In the genomic region with DNA sequence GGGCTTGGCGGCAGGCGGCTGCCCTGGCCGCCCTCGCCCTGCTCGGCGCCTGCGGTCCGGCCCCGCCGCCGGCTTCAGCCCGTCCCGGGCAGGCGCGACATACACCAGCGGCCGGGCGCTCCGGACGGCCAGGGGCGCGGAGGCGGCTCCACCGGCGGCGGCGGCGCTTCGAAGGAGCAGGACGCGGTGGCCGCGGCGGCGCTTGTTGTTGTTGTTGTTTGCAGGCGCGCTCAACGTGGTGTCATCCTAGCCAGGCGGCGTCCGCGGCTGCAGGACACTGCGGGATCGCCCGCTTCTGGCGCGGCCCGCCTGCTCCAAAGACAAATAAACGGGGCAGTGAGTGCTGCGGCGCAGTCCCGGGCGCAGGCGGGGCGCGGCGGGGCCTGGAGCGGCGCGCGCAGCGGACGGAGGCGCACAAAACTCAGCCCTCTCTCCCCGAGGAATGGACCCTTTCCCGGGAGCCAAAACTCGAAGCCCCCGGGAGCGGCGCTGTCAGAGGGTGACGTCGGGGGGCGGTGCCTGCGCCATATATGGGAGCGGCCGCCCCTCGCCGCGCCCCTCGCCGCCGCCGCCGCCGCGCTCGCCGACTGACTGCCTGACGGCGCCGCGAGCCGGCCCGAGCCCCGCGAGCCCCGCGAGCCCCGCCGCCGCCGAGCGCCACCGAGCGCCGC, we compare ENCODE assay signal across 8 cellular contexts. TPM values are rescaled to one million over a fixed set of nuclear protein-coding genes. Genes with fewer than 3 reads are reported as not detected.
DNase-seq lines count a peak whose midpoint lies in the region; ATAC-seq, FAIRE-seq and TF ChIP-seq lines count a peak whose summit lies in the region.

A gene with protein sequence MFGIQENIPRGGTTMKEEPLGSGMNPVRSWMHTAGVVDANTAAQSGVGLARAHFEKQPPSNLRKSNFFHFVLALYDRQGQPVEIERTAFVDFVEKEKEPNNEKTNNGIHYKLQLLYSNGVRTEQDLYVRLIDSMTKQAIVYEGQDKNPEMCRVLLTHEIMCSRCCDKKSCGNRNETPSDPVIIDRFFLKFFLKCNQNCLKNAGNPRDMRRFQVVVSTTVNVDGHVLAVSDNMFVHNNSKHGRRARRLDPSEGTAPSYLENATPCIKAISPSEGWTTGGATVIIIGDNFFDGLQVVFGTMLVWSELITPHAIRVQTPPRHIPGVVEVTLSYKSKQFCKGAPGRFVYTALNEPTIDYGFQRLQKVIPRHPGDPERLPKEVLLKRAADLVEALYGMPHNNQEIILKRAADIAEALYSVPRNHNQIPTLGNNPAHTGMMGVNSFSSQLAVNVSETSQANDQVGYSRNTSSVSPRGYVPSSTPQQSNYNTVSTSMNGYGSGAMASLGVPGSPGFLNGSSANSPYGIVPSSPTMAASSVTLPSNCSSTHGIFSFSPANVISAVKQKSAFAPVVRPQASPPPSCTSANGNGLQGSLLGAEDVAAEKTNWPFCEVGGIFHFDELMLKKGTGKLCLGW (minus strand): TSS at position 444 of the 671 bp plus-strand sequence. CDS start 506 bp downstream, outside the sequence.

- H3K36me3 ChIP-seq in esophagus squamous epithelium (no peaks in the 10 kb centered on the region), OCI-LY7 (ENCODE audit: insufficient read depth, low read length) (no peaks in the 10 kb centered on the region)
- H3K36me3 ChIP-seq in naive thymus-derived CD4-positive, alpha-beta T cell (ENCODE audit: control insufficient read depth in 2 of 3, insufficient read depth in 3 of 3, low read length in 3 of 3), result no peaks in the 10 kb centered on the region

- peak within 1 kb of the TSS; percentile 67 to 89 (median 77) for H3K4me3 Mint-ChIP-seq in naive thymus-derived CD4-positive, alpha-beta T cell

- TF ChIP-seq CTCF in esophagus squamous epithelium (IDR thresholded peaks at IDR 0.05) (no peak), OCI-LY7 (conservative IDR thresholded peaks at IDR 0.05; ENCODE audit: low read length) (no peak)

- no peaks in the 10 kb centered on the region for H3K79me2 ChIP-seq in OCI-LY7 (ENCODE audit: insufficient read depth, low read depth, low read length)

- CTCF ChIA-PET in naive thymus-derived CD4-positive, alpha-beta T cell (lab: Charles Lee), result no interaction called here
- CTCF ChIA-PET in OCI-LY7 (lab: Charles Lee; ENCODE audit: unreplicated experiment), result no interaction called here

- peaks cover 0 to 18% (median 6%) of the 10 kb centered on the region in 11 donors for H3K9me3 Mint-ChIP-seq in naive thymus-derived CD4-positive, alpha-beta T cell

- no peaks in the 10 kb centered on the region for H4K20me1 ChIP-seq in OCI-LY7 (ENCODE audit: insufficient read depth, low read length)

- H2AFZ ChIP-seq in OCI-LY7 (ENCODE audit: low read length), result no peak within 1 kb of the TSS

- H3K4me1 ChIP-seq in esophagus squamous epithelium, result peaks cover 4 to 77% (median 35%) of the 10 kb centered on the region in 3 donors
- peaks cover 7 to 13% of the 10 kb centered on the region in 2 donors for H3K4me1 ChIP-seq in naive thymus-derived CD4-positive, alpha-beta T cell (ENCODE audit: control insufficient read depth in 2 of 2, insufficient read depth in 2 of 2, low read length in 2 of 2)
- no peaks in the 10 kb centered on the region for H3K4me1 ChIP-seq in OCI-LY7 (ENCODE audit: insufficient read depth, low read length, poor library complexity, severe bottlenecking)

- peak within 1 kb of the TSS; percentile 42 to 74 (median 52) for H3K4me3 ChIP-seq in esophagus squamous epithelium
- peak within 1 kb of the TSS; percentile 32 for H3K4me3 ChIP-seq in naive thymus-derived CD4-positive, alpha-beta T cell (ENCODE audit: low read length)
- no peak within 1 kb of the TSS for H3K4me3 ChIP-seq in OCI-LY7 (ENCODE audit: low read depth, low read length, poor library complexity, severe bottlenecking)

- H3K9me2 ChIP-seq in OCI-LY7 (ENCODE audit: insufficient read depth, low read length), result no peaks in the 10 kb centered on the region

- intact Hi-C loops in esophagus squamous epithelium (cut with DNase I), result loop anchor here (10.0 kb wide), 1 partner anchor 929 kb away; no protein-coding TSS in a partner anchor
- intact Hi-C loops in naive thymus-derived CD4-positive, alpha-beta T cell (cut with micrococcal nuclease), result loop anchor here (1.0 to 5.0 kb wide), 3 partner anchors 145 to 932 kb away; a partner anchor contains a TSS
- intact Hi-C loops in OCI-LY7 (cut with micrococcal nuclease; ENCODE audit: unreplicated experiment), result no loop called here

- peak within 1 kb of the TSS; percentile 46 to 84 (median 69) for H3K27ac ChIP-seq in esophagus squamous epithelium
- no peak within 1 kb of the TSS for H3K27ac ChIP-seq in naive thymus-derived CD4-positive, alpha-beta T cell (ENCODE audit: low read depth, low read length)
- no peak within 1 kb of the TSS for H3K27ac ChIP-seq in OCI-LY7 (ENCODE audit: low read depth, low read length, poor library complexity, severe bottlenecking)

- no peak for FAIRE-seq in urothelium cell line (lab: Jason Lieb, UNC)

- peaks cover 8 to 43% (median 39%) of the 10 kb centered on the region in 7 donors for H3K4me1 Mint-ChIP-seq in naive thymus-derived CD4-positive, alpha-beta T cell

- ATAC-seq in naive thymus-derived CD4-positive, alpha-beta T cell, result peak; percentile 80

- H3K27ac Mint-ChIP-seq in naive thymus-derived CD4-positive, alpha-beta T cell, result peak within 1 kb of the TSS in 3 of 9 donors; percentile 45 to 76 (median 65)

- H3K4me2 ChIP-seq in OCI-LY7 (ENCODE audit: low read length), result no peak within 1 kb of the TSS

- TF ChIP-seq POLR2A in esophagus squamous epithelium (IDR thresholded peaks at IDR 0.05), result peak in 1 of 4 donors; percentile 24

- WGBS in esophagus squamous epithelium, 2 donors, result no CpG with 5 or more reads among the region's 106 CpGs

- H3K9me3 ChIP-seq in esophagus squamous epithelium (no peaks in the 10 kb centered on the region), OCI-LY7 (ENCODE audit: low read length) (no peaks in the 10 kb centered on the region)
- H3K9me3 ChIP-seq in naive thymus-derived CD4-positive, alpha-beta T cell (ENCODE audit: control insufficient read depth in 2 of 3, low read length in 3 of 3), result no peaks in the 10 kb centered on the region

- DNase-seq in COLO829 (ENCODE audit: low spot score) (peak; percentile 72), Kasumi-1 (lab: John Stamatoyannopoulos, UW) (peak; percentile 41 to 45), activated T-cell treated with anti-CD3 and anti-CD28 coated beads for 1 hour (ENCODE audit: low read depth) (peak; percentile 27), esophagus squamous epithelium (lab: John Stamatoyannopoulos, UW) (no peak), urothelium cell line (ENCODE audit: low spot score) (peak; percentile 83), globus pallidus (ENCODE audit: low spot score) (no peak), OCI-LY7 (ENCODE audit: low spot score) (no peak)
- peak in 8 of 9 donors; percentile 30 to 61 (median 54) for DNase-seq in naive thymus-derived CD4-positive, alpha-beta T cell

- peaks cover 0 to 5% (median 0%) of the 10 kb centered on the region in 5 donors for H3K36me3 Mint-ChIP-seq in naive thymus-derived CD4-positive, alpha-beta T cell

- POLR2A ChIA-PET in naive thymus-derived CD4-positive, alpha-beta T cell (lab: Charles Lee), result no interaction called here
- POLR2A ChIA-PET in OCI-LY7 (lab: Charles Lee), result no interaction called here

- peaks cover 46 to 67% (median 51%) of the 10 kb centered on the region in 5 donors for H3K27me3 Mint-ChIP-seq in naive thymus-derived CD4-positive, alpha-beta T cell

- no TSS peak for BruUV-seq in OCI-LY7 (replicated peaks; lab: Mats Ljungman, UMichigan)

- H3K27me3 ChIP-seq in esophagus squamous epithelium, result peaks cover 35 to 100% (median 60%) of the 10 kb centered on the region in 4 donors
- H3K27me3 ChIP-seq in naive thymus-derived CD4-positive, alpha-beta T cell (ENCODE audit: control insufficient read depth in 2 of 2, insufficient read depth in 2 of 2, low read length in 2 of 2), result peaks cover 8 to 36% of the 10 kb centered on the region in 2 donors

RNA-seq across cellular contexts. Expression of the gene that starts here (rescaled TPM):
- total RNA-seq in esophagus squamous epithelium, result 1 to 10 TPM in 2 of 4 donors, under 1 TPM in 2; 0.42 to 2.9 (median 1.3) TPM
- total RNA-seq in naive thymus-derived CD4-positive, alpha-beta T cell, result not detected
- polyA plus RNA-seq in naive thymus-derived CD4-positive, alpha-beta T cell, result not detected
- not detected in 2 replicates for total RNA-seq in OCI-LY7 (2014; rRNA removed; shearing (Covaris generic))
- not detected in 2 replicates for total RNA-seq in OCI-LY7 (2022)

Comparison
In these comparisons a context has a peak if more than half of its experiments do, and no peak if none do; other contexts are left out.
1. Peak in DNase-seq, ATAC-seq and H3K4me3 ChIP-seq in naive thymus-derived CD4-positive, alpha-beta T cell; RNA of the gene not detected or under 1 TPM.
2. DNase-seq: peak in COLO829 (single experiment), Kasumi-1 (2 of 2), activated T-cell treated with anti-CD3 and anti-CD28 coated beads for 1 hour (single experiment) and urothelium cell line (single experiment); none in esophagus squamous epithelium (single experiment), globus pallidus (single experiment) and OCI-LY7 (single experiment).
3. H3K27ac ChIP-seq: peak in esophagus squamous epithelium (4 of 4); none in naive thymus-derived CD4-positive, alpha-beta T cell (single experiment) and OCI-LY7 (single experiment).